Comparison of ENCODE assay signal across 1 cellular context in genomic region chr1:70205437-70206118, GRCh38.
A peak's percentile ranks its signal among the peaks of the same experiment; 100 is the strongest.
TF ChIP-seq lines count a peak whose summit lies in the region.

Gene LRRC40, minus strand, starts transcription at chr1:70205579. Its CDS starts 39 bp downstream, at chr1:70205540.

TF ChIP-seq in HepG2, 621 proteins besides CTCF, POLR2A, EP300 and RAD21 (continued from another document and continues in another):
- peak; percentile 73 for TF ChIP-seq SOX5 (CRISPR knock-in tag; IDR thresholded peaks at IDR 0.05; ENCODE audit: borderline replicate concordance)
- TF ChIP-seq THAP7 (CRISPR knock-in tag; IDR thresholded peaks at IDR 0.05): 0 out of 2 replicates have a peak, but pooled peaks have one; percentile 31
- TF ChIP-seq ZNF138 (CRISPR knock-in tag; IDR thresholded peaks at IDR 0.05; ENCODE audit: low read depth): 0 out of 2 replicates have a peak, but pooled peaks have one; percentile 36
- peak; percentile 90 for TF ChIP-seq DR1 (CRISPR knock-in tag; IDR thresholded peaks at IDR 0.05)
- no peak for TF ChIP-seq JUN (CRISPR knock-in tag; IDR thresholded peaks at IDR 0.05)
- no peak for TF ChIP-seq ZBTB42 (CRISPR knock-in tag; IDR thresholded peaks at IDR 0.05)
- no peak for TF ChIP-seq CENPX (CRISPR knock-in tag; IDR thresholded peaks at IDR 0.05)
- TF ChIP-seq KLF9 (CRISPR knock-in tag; IDR thresholded peaks at IDR 0.05; ENCODE audit: low read depth): no peak
- peak; percentile 58; the same call in 1 of the 2 replicates for TF ChIP-seq MXD4 (CRISPR knock-in tag; IDR thresholded peaks at IDR 0.05)
- TF ChIP-seq KMT2B (CRISPR knock-in tag; IDR thresholded peaks at IDR 0.05): peak; percentile 100
- no peak for TF ChIP-seq ZNF263 (CRISPR knock-in tag; IDR thresholded peaks at IDR 0.05)
- TF ChIP-seq FOXM1 (CRISPR knock-in tag; IDR thresholded peaks at IDR 0.05): no peak
- 0 out of 2 replicates have a peak, but pooled peaks have one; percentile 38 for TF ChIP-seq RNF219 (CRISPR knock-in tag; IDR thresholded peaks at IDR 0.05)
- TF ChIP-seq GLI4 (CRISPR knock-in tag; IDR thresholded peaks at IDR 0.05; ENCODE audit: borderline replicate concordance): 0 out of 2 replicates have a peak, but pooled peaks have one; percentile 37
- TF ChIP-seq GMEB2 (CRISPR knock-in tag; IDR thresholded peaks at IDR 0.05; ENCODE audit: low read depth): no peak
- no peak; the same call in 1 of the 2 replicates for TF ChIP-seq ZNF761 (CRISPR knock-in tag; conservative IDR thresholded peaks at IDR 0.05)
- TF ChIP-seq CBX1 (IDR thresholded peaks at IDR 0.05; ENCODE audit: low read depth): peak; percentile 93
- TF ChIP-seq MYPOP (CRISPR knock-in tag; IDR thresholded peaks at IDR 0.05): peak; percentile 88
- TF ChIP-seq SOX13 (IDR thresholded peaks at IDR 0.05): no peak
- TF ChIP-seq SOX13 (CRISPR knock-in tag; conservative IDR thresholded peaks at IDR 0.05 in 1 of 2, IDR thresholded peaks at IDR 0.05 in 1 of 2): peak in 1 of 2 experiments; percentile 69; a peak in 1 of 4 replicates
- no peak for TF ChIP-seq ZNF33A (CRISPR knock-in tag; IDR thresholded peaks at IDR 0.05; ENCODE audit: borderline replicate concordance)
- TF ChIP-seq FOXC1 (CRISPR knock-in tag; IDR thresholded peaks at IDR 0.05; ENCODE audit: borderline replicate concordance): peak; percentile 96; the same call in 1 of the 2 replicates
- TF ChIP-seq NONO (IDR thresholded peaks at IDR 0.05): no peak
- peak; percentile 93 for TF ChIP-seq NONO (CRISPR knock-in tag; conservative IDR thresholded peaks at IDR 0.05)
- TF ChIP-seq MATR3 (CRISPR knock-in tag; IDR thresholded peaks at IDR 0.05): no peak
- TF ChIP-seq NCOA2 (CRISPR knock-in tag; IDR thresholded peaks at IDR 0.05): peak; percentile 58
- peak; percentile 89 for TF ChIP-seq ZSCAN31 (CRISPR knock-in tag; IDR thresholded peaks at IDR 0.05; ENCODE audit: low read depth)
- TF ChIP-seq HDAC1 (CRISPR knock-in tag; IDR thresholded peaks at IDR 0.05): peak; percentile 94; the same call in 1 of the 2 replicates
- TF ChIP-seq ZNF382 (CRISPR knock-in tag; IDR thresholded peaks at IDR 0.05; ENCODE audit: borderline replicate concordance): no peak
- no peak for TF ChIP-seq HDAC6 (IDR thresholded peaks at IDR 0.05; ENCODE audit: low read depth, low read length)
- TF ChIP-seq TGIF2 (CRISPR knock-in tag; IDR thresholded peaks at IDR 0.05): peak; percentile 89
- peak; percentile 93 for TF ChIP-seq TFDP2 (CRISPR knock-in tag; IDR thresholded peaks at IDR 0.05)
- peak; percentile 93 for TF ChIP-seq HDAC2 (CRISPR knock-in tag; IDR thresholded peaks at IDR 0.05)
- TF ChIP-seq ZNF746 (CRISPR knock-in tag; IDR thresholded peaks at IDR 0.05): no peak; the same call in 1 of the 2 replicates
- TF ChIP-seq HMG20B (CRISPR knock-in tag; conservative IDR thresholded peaks at IDR 0.05): peak; percentile 50; the same call in 1 of the 2 replicates
- peak; percentile 38; the same call in 1 of the 2 replicates for TF ChIP-seq ZBTB8A (CRISPR knock-in tag; IDR thresholded peaks at IDR 0.05; ENCODE audit: borderline replicate concordance, low read depth)
- TF ChIP-seq DPF2 (CRISPR knock-in tag; IDR thresholded peaks at IDR 0.05; ENCODE audit: borderline replicate concordance, low read depth): no peak
- peak; percentile 67 for TF ChIP-seq ZNF205 (CRISPR knock-in tag; IDR thresholded peaks at IDR 0.05)
- TF ChIP-seq MXD1 (CRISPR knock-in tag; IDR thresholded peaks at IDR 0.05): no peak; the same call in 1 of the 2 replicates
- peak; percentile 46; the same call in 1 of the 2 replicates for TF ChIP-seq NFYC (CRISPR knock-in tag; IDR thresholded peaks at IDR 0.05)
- peak; percentile 72; the same call in 1 of the 2 replicates for TF ChIP-seq DNMT3B (CRISPR knock-in tag; conservative IDR thresholded peaks at IDR 0.05)
- TF ChIP-seq ZNF605 (CRISPR knock-in tag; IDR thresholded peaks at IDR 0.05): peak; percentile 93
- peak; percentile 39; the same call in 1 of the 2 replicates for TF ChIP-seq CEBPG (CRISPR knock-in tag; IDR thresholded peaks at IDR 0.05)
- TF ChIP-seq AGO2 (optimal IDR thresholded peaks at IDR 0.05; ENCODE audit: low read depth, low read length): peak; percentile 43
- TF ChIP-seq ELK4 (CRISPR knock-in tag; IDR thresholded peaks at IDR 0.05; ENCODE audit: borderline replicate concordance): no peak
- TF ChIP-seq ARID3A (IDR thresholded peaks at IDR 0.05; ENCODE audit: low read depth, low read length): no peak; the same call in 1 of the 2 replicates
- TF ChIP-seq NAIF1 (CRISPR knock-in tag; IDR thresholded peaks at IDR 0.05; ENCODE audit: borderline replicate concordance): peak; percentile 82; the same call in 1 of the 2 replicates
- peak; percentile 98 for TF ChIP-seq HOXA3 (CRISPR knock-in tag; IDR thresholded peaks at IDR 0.05)
- TF ChIP-seq ZNF615 (CRISPR knock-in tag; IDR thresholded peaks at IDR 0.05; ENCODE audit: borderline replicate concordance): peak; percentile 90; the same call in 1 of the 2 replicates
- TF ChIP-seq ZNF563 (CRISPR knock-in tag; IDR thresholded peaks at IDR 0.05): peak; percentile 39; the same call in 1 of the 2 replicates
- TF ChIP-seq FOXK2 (IDR thresholded peaks at IDR 0.05): no peak
- no peak for TF ChIP-seq U2AF1 (optimal IDR thresholded peaks at IDR 0.05; ENCODE audit: low read depth, low read length)
- peak; percentile 75 for TF ChIP-seq MEIS2 (CRISPR knock-in tag; IDR thresholded peaks at IDR 0.05)
- peak; percentile 87 for TF ChIP-seq ZBTB38 (CRISPR knock-in tag; IDR thresholded peaks at IDR 0.05)
- TF ChIP-seq ZNF20 (CRISPR knock-in tag; IDR thresholded peaks at IDR 0.05): no peak
- TF ChIP-seq JARID2 (CRISPR knock-in tag; IDR thresholded peaks at IDR 0.05; ENCODE audit: insufficient replicate concordance): no peak
- no peak for TF ChIP-seq ZNF776 (CRISPR knock-in tag; IDR thresholded peaks at IDR 0.05)
- TF ChIP-seq MYC (CRISPR knock-in tag; IDR thresholded peaks at IDR 0.05; ENCODE audit: borderline replicate concordance): peak; percentile 92
- TF ChIP-seq SMARCC2 (IDR thresholded peaks at IDR 0.05): no peak
- peak; percentile 94 for TF ChIP-seq SALL1 (CRISPR knock-in tag; IDR thresholded peaks at IDR 0.05)
- peak; percentile 86 for TF ChIP-seq ZMYM3 (CRISPR knock-in tag; IDR thresholded peaks at IDR 0.05)
- peak; percentile 81; the same call in 1 of the 2 replicates for TF ChIP-seq NFKB2 (CRISPR knock-in tag; IDR thresholded peaks at IDR 0.05; ENCODE audit: borderline replicate concordance)
- TF ChIP-seq ZNF691 (CRISPR knock-in tag; IDR thresholded peaks at IDR 0.05; ENCODE audit: borderline replicate concordance, low read depth): peak; percentile 26; the same call in 1 of the 2 replicates
- TF ChIP-seq STAT6 (CRISPR knock-in tag; IDR thresholded peaks at IDR 0.05; ENCODE audit: borderline replicate concordance): peak; percentile 57
- TF ChIP-seq ZNF652 (CRISPR knock-in tag; IDR thresholded peaks at IDR 0.05; ENCODE audit: borderline replicate concordance, low read depth): no peak
